In genomic region chr6:166201878-166202277, GRCh38 we compare ENCODE assay signal across 16 cellular contexts. TPM values are rescaled to one million over a fixed set of nuclear protein-coding genes. Genes with fewer than 3 reads are reported as not detected.
DNase-seq lines count a peak whose midpoint lies in the region; ATAC-seq and FAIRE-seq lines count a peak whose summit lies in the region.
"Had no signal": no experiment of that assay in that cellular context is flagged by ENCODE, and none has a peak within 500 bp of the region (broad histone marks: within the 10 kb centered on the region; RNA-seq: fewer than 3 reads in every experiment).

No MANE protein-coding gene starts in this region.

- DNase-seq in memory B cell (ENCODE audit: low spot score in 2 of 2) (no peak), GM19239 (ENCODE audit: insufficient read length, low spot score) (no peak), trophoblast cell (no peak)
- DNase-seq in activated CD4-positive, CD25-positive, alpha-beta regulatory T cell (lab: John Stamatoyannopoulos, UW): no peak
- DNase-seq: activated CD4-positive, alpha-beta T cell treated with anti-CD3 and anti-CD28 coated beads, Interleukin-2, amount 50 U/mL, for 4 hours; activated naive CD4-positive, alpha-beta T cell treated with anti-CD3 and anti-CD28 coated beads for 36 hours; Calu3; H7; NCI-H2081 treated with DMSO at 0.1 percent for 48 hours; stimulated activated CD4-positive, alpha-beta T cell treated with anti-CD3 and anti-CD28 coated beads, Interleukin-2, amount 100 ng/mL, for 48 hours had no signal

- no peak overlapping the region for H2AK5ac ChIP-seq in trophoblast cell (ENCODE audit: low read length)

- H3K4me2 ChIP-seq in trophoblast cell (ENCODE audit: low read length): no peak overlapping the region

- ATAC-seq in GM19328 (IDR thresholded peaks at IDR 0.05; ENCODE audit: unreplicated experiment): peak; percentile 14
- peak; percentile 13 for ATAC-seq in GM21825 (IDR thresholded peaks at IDR 0.05; ENCODE audit: unreplicated experiment)
- ATAC-seq in HG03196 (IDR thresholded peaks at IDR 0.05; ENCODE audit: unreplicated experiment): peak; percentile 13
- ATAC-seq in memory B cell (ENCODE audit: low read depth): no peak
- ATAC-seq: esophagus mucosa had no signal

- H3K36me3 Mint-ChIP-seq in memory B cell: no peaks in the 10 kb centered on the region

- WGBS in trophoblast cell (ENCODE audit: extremely low coverage, insufficient coverage, insufficient read length): no CpG with 5 or more reads among the region's 2 CpGs

- H3K4me3 ChIP-seq in trophoblast cell (ENCODE audit: low read depth, low read length): no peak overlapping the region
- H3K4me3 ChIP-seq: K562, prostate gland had no signal

- peaks cover 3% of the 10 kb centered on the region for H3K27me3 Mint-ChIP-seq in memory B cell

- peaks cover 2% of the 10 kb centered on the region for H3K9me3 ChIP-seq in trophoblast cell (ENCODE audit: insufficient read depth, low read depth, low read length)
- H3K9me3 ChIP-seq: prostate gland had no signal

- peak overlapping the region; percentile 69 for H3K4me3 Mint-ChIP-seq in memory B cell
- H3K4me3 Mint-ChIP-seq: activated naive CD4-positive, alpha-beta T cell treated with anti-CD3 and anti-CD28 coated beads for 36 hours had no signal

- H3K27ac ChIP-seq in trophoblast cell (ENCODE audit: low read depth, low read length): no peak overlapping the region
- H3K27ac ChIP-seq: prostate gland had no signal

- H3K79me2 ChIP-seq in trophoblast cell (ENCODE audit: control insufficient read depth, insufficient read depth, low read length, poor library complexity): no peaks in the 10 kb centered on the region

- no peak overlapping the region for H2BK120ac ChIP-seq in trophoblast cell (ENCODE audit: insufficient read depth, low read length, poor library complexity)

- H3K9me3 Mint-ChIP-seq in memory B cell: no peaks in the 10 kb centered on the region
- H3K9me3 Mint-ChIP-seq: activated naive CD4-positive, alpha-beta T cell treated with anti-CD3 and anti-CD28 coated beads for 36 hours had no signal

- no peak overlapping the region for H4K91ac ChIP-seq in trophoblast cell (ENCODE audit: low read depth, low read length)

- no peak overlapping the region for H2BK5ac ChIP-seq in trophoblast cell (ENCODE audit: low read depth, low read length, poor library complexity)

- H3K79me1 ChIP-seq in trophoblast cell (ENCODE audit: low read length): no peaks in the 10 kb centered on the region

- H3K4me1 ChIP-seq in trophoblast cell (ENCODE audit: control insufficient read depth in 1 of 2, insufficient read depth in 2 of 2, low read length in 2 of 2): no peaks in the 10 kb centered on the region
- H3K4me1 ChIP-seq: prostate gland had no signal

- no peak for FAIRE-seq in GM19239 (lab: Jason Lieb, UNC)
- FAIRE-seq: K562 had no signal

- H3K27ac Mint-ChIP-seq in memory B cell: peak overlapping the region; percentile 85
- H3K27ac Mint-ChIP-seq: activated naive CD4-positive, alpha-beta T cell treated with anti-CD3 and anti-CD28 coated beads for 36 hours had no signal

- no peak overlapping the region for H3K4ac ChIP-seq in trophoblast cell (ENCODE audit: low read depth, low read length)

- H3K23ac ChIP-seq in trophoblast cell (ENCODE audit: low read length): no peak overlapping the region

- H2AFZ ChIP-seq in trophoblast cell (ENCODE audit: insufficient read depth, low read length, poor library complexity): no peak overlapping the region

- H3K18ac ChIP-seq in trophoblast cell (ENCODE audit: low read length): no peak overlapping the region

- H3K36me3 ChIP-seq in trophoblast cell (ENCODE audit: control insufficient read depth in 1 of 2, insufficient read depth in 2 of 2, low read length in 2 of 2): no peaks in the 10 kb centered on the region
- H3K36me3 ChIP-seq: prostate gland had no signal

- peaks cover 26% of the 10 kb centered on the region for H3K4me1 Mint-ChIP-seq in memory B cell

- H3K9ac ChIP-seq in trophoblast cell (ENCODE audit: low read length): no peak overlapping the region

- H4K12ac ChIP-seq in trophoblast cell (ENCODE audit: low read depth, low read length): no peak overlapping the region

- no peak overlapping the region for H4K8ac ChIP-seq in trophoblast cell (ENCODE audit: low read depth, low read length)

- H3K14ac ChIP-seq in trophoblast cell (ENCODE audit: low read length): no peak overlapping the region

- H3K27me3 ChIP-seq in trophoblast cell (ENCODE audit: insufficient read depth, low read length): peaks cover 8% of the 10 kb centered on the region

- no peak overlapping the region for H2BK12ac ChIP-seq in trophoblast cell (ENCODE audit: low read length)

RNA-seq across cellular contexts. Expression of gene TBXT, which starts 34.2 kb away (rescaled TPM):
- not detected in 2 replicates for polyA plus RNA-seq in trophoblast cell (2013)
- polyA plus RNA-seq: K562 had no signal
